8 cellular contexts compared by ENCODE assay signal in the genomic region with DNA sequence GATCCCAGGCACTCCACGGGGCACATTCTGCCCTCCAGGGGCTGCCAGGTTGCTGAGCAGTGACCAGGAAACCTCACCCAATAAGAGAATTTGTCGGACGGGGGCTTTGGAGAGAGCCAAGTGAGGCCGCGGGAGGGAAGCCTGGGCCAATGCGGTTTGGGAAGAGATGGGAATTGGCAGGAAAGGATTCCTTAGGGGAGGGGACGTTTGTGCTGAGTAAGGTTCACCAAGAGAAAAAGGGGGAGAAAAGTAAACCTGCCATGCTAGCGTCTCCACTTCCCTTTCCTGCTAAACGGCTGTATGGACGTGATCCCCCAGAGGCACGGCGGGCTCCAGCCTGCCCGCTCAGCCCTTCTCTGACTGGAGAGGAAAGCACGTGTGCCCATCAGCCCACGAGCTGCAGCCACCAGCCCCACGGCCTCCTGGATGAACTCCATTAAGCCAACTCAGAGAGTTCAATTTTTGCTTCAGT.
DNase-seq lines count a peak whose midpoint lies in the region; ATAC-seq and TF ChIP-seq lines count a peak whose summit lies in the region.

No MANE protein-coding gene starts in this region.

- no peak overlapping the region for H3K27ac ChIP-seq in osteoblast (ENCODE audit: low read depth, low read length)

- H3K36me3 ChIP-seq in osteoblast (ENCODE audit: insufficient read depth, low read length) = no peaks in the 10 kb centered on the region

- peaks cover 0 to 5% of the 10 kb centered on the region in 2 donors for H3K9me3 Mint-ChIP-seq in activated naive CD4-positive, alpha-beta T cell treated with anti-CD3 and anti-CD28 coated beads, Interleukin-2, amount 50 U/mL, for 72 hours

- H3K9me3 ChIP-seq in osteoblast (ENCODE audit: low read depth, low read length) = no peaks in the 10 kb centered on the region

- no peaks in the 10 kb centered on the region for H3K4me1 ChIP-seq in osteoblast (ENCODE audit: insufficient read depth, low read length)

- H3K27ac Mint-ChIP-seq in activated naive CD4-positive, alpha-beta T cell treated with anti-CD3 and anti-CD28 coated beads, Interleukin-2, amount 50 U/mL, for 72 hours = peak overlapping the region; percentile 72 to 87

- peak overlapping the region; percentile 24 for H3K4me3 ChIP-seq in osteoblast (ENCODE audit: insufficient read depth, low read length)

- H3K27me3 ChIP-seq in osteoblast (ENCODE audit: insufficient read depth, low read length) = peaks cover 5% of the 10 kb centered on the region

- peak; percentile 14 for ATAC-seq in GM19025 (IDR thresholded peaks at IDR 0.05; ENCODE audit: low read depth, unreplicated experiment)
- ATAC-seq in HG02938 (IDR thresholded peaks at IDR 0.05; ENCODE audit: unreplicated experiment) = peak; percentile 2
- no peak for ATAC-seq in activated naive CD4-positive, alpha-beta T cell treated with anti-CD3 and anti-CD28 coated beads, Interleukin-2, amount 50 U/mL, for 72 hours

- peak overlapping the region; percentile 61 for H2AFZ ChIP-seq in osteoblast (ENCODE audit: low read length)

- peak overlapping the region; percentile 58 for H3K4me2 ChIP-seq in osteoblast (ENCODE audit: insufficient read depth, low read length)

- no peak for DNase-seq in activated naive CD4-positive, alpha-beta T cell treated with anti-CD3 and anti-CD28 coated beads, Interleukin-2, amount 50 U/mL, for 72 hours (ENCODE audit: low spot score in 2 of 2)
- peak; percentile 44 for DNase-seq in osteoblast (ENCODE audit: insufficient read length, low spot score, missing footprints)
- no peak for DNase-seq in foreskin melanocyte
- no peak for DNase-seq in NCI-H1436 treated with DMSO at 0.1 percent for 48 hours (lab: John Stamatoyannopoulos, UW)
- DNase-seq in NCI-H82 treated with DMSO at 0.1 percent for 48 hours (lab: John Stamatoyannopoulos, UW; ENCODE audit: unreplicated experiment) = no peak
- no peak for DNase-seq in inferior parietal cortex (ENCODE audit: extremely low spot score)

- TF ChIP-seq CTCF in osteoblast (IDR thresholded peaks at IDR 0.05; ENCODE audit: extremely low read depth, low read depth, low read length) = no peak

- no peaks in the 10 kb centered on the region for H3K79me2 ChIP-seq in osteoblast (ENCODE audit: insufficient read depth, low read length)

- no peaks in the 10 kb centered on the region for H4K20me1 ChIP-seq in osteoblast (ENCODE audit: insufficient read depth, low read length)

- peaks cover 9% of the 10 kb centered on the region in 2 donors for H3K36me3 Mint-ChIP-seq in activated naive CD4-positive, alpha-beta T cell treated with anti-CD3 and anti-CD28 coated beads, Interleukin-2, amount 50 U/mL, for 72 hours

Comparison
In these comparisons a context has a peak if more than half of its experiments do, and no peak if none do; other contexts are left out.
1. ATAC-seq: peak in GM19025 (single experiment) and HG02938 (single experiment); none in activated naive CD4-positive, alpha-beta T cell treated with anti-CD3 and anti-CD28 coated beads, Interleukin-2, amount 50 U/mL, for 72 hours (0 of 2).